In genomic region chr2:219169950-219170654, GRCh38 we compare ENCODE assay signal across 20 cellular contexts. TPM values are rescaled to one million over a fixed set of nuclear protein-coding genes. Genes with fewer than 3 reads are reported as not detected.
DNase-seq lines count a peak whose midpoint lies in the region; ATAC-seq and TF ChIP-seq lines count a peak whose summit lies in the region.
"Had no signal": no experiment of that assay in that cellular context is flagged by ENCODE, and none has a peak within 500 bp of the region (broad histone marks: within the 10 kb centered on the region; RNA-seq: fewer than 3 reads in every experiment).

Gene SLC23A3, minus strand, starts transcription at chr2:219170029. Its CDS starts 45 bp downstream, at chr2:219169984.

- no peaks in the 10 kb centered on the region for H3K9me3 Mint-ChIP-seq in activated CD4-positive, alpha-beta T cell treated with anti-CD3 and anti-CD28 coated beads for 36 hours (ENCODE audit: low read depth)
- H3K9me3 Mint-ChIP-seq in stimulated activated memory B cell treated with anti-CD40 and anti-IgM and Interleukin-4, amounts not matched to agents 10 μg/mL and 1 μg/mL and 100 μg/mL, for 72 hours = no peaks in the 10 kb centered on the region
- H3K9me3 Mint-ChIP-seq in H9 = no peaks in the 10 kb centered on the region; a peak in 1 of 5 replicates
- H3K9me3 Mint-ChIP-seq: T-helper 1 cell treated with Interleukin-12 subunit alpha and Interleukin-12 subunit beta and Interleukin-4 antibody, amounts not matched to agents 30 μg/mL and 1 μg/mL, for 36 hours; type B pancreatic cell had no signal

- no peak within 1 kb of the TSS for H3K4me3 Mint-ChIP-seq in activated CD4-positive, alpha-beta T cell treated with anti-CD3 and anti-CD28 coated beads for 36 hours
- no peak within 1 kb of the TSS for H3K4me3 Mint-ChIP-seq in stimulated activated memory B cell treated with anti-CD40 and anti-IgM and Interleukin-4, amounts not matched to agents 10 μg/mL and 1 μg/mL and 100 μg/mL, for 72 hours
- no peak within 1 kb of the TSS for H3K4me3 Mint-ChIP-seq in H9
- H3K4me3 Mint-ChIP-seq: T-helper 1 cell treated with Interleukin-12 subunit alpha and Interleukin-12 subunit beta and Interleukin-4 antibody, amounts not matched to agents 30 μg/mL and 1 μg/mL, for 36 hours; type B pancreatic cell had no signal

- no peak within 1 kb of the TSS for H3T11ph ChIP-seq in H9 (ENCODE audit: low read length)

- CTCF ChIA-PET in activated CD4-positive, alpha-beta T cell treated with anti-CD3 and anti-CD28 coated beads for 36 hours (lab: Charles Lee) = interaction anchor here (0.8 to 3.2 kb wide), 19 partner anchors 9 to 125 kb away, joined by 3 to 19 read pairs (median 4); partner anchors contain the start of genes ABCB6 and ZFAND2B

- WGBS in H9 (ENCODE audit: extremely low coverage, insufficient read length, low lambda C conversion rate) = no CpG with 5 or more reads among the region's 10 CpGs

- no peak within 1 kb of the TSS for H4K91ac ChIP-seq in H9 (ENCODE audit: insufficient read length, low read depth, low read length)

- no peak within 1 kb of the TSS for H4K5ac ChIP-seq in H9 (ENCODE audit: insufficient read length, low read depth, low read length)

- H3K27me3 Mint-ChIP-seq in activated CD4-positive, alpha-beta T cell treated with anti-CD3 and anti-CD28 coated beads for 36 hours = no peaks in the 10 kb centered on the region
- no peaks in the 10 kb centered on the region for H3K27me3 Mint-ChIP-seq in stimulated activated memory B cell treated with anti-CD40 and anti-IgM and Interleukin-4, amounts not matched to agents 10 μg/mL and 1 μg/mL and 100 μg/mL, for 72 hours
- H3K27me3 Mint-ChIP-seq in H9 (ENCODE audit: low read depth) = no peaks in the 10 kb centered on the region; the same call in 1 of the 2 replicates
- H3K27me3 Mint-ChIP-seq: type B pancreatic cell had no signal

- H2BK20ac ChIP-seq in H9 (ENCODE audit: low read depth, low read length, poor library complexity, severe bottlenecking) = no peak within 1 kb of the TSS

- no peaks in the 10 kb centered on the region for H3K79me2 ChIP-seq in KMS-11 (ENCODE audit: insufficient read depth, low read depth)
- H3K79me2 ChIP-seq in H9 (ENCODE audit: insufficient read depth, low read length) = no peaks in the 10 kb centered on the region

- no peaks in the 10 kb centered on the region for H3K36me3 ChIP-seq in KMS-11 (ENCODE audit: insufficient read depth)

- POLR2A ChIA-PET in activated CD4-positive, alpha-beta T cell treated with anti-CD3 and anti-CD28 coated beads for 36 hours (lab: Charles Lee) = interaction anchor here (0.8 kb wide), 1 partner anchor 10 kb away, joined by 11 read pairs; the partner anchor contains the start of gene NHEJ1

- no peak within 1 kb of the TSS for H2BK120ac ChIP-seq in H9 (ENCODE audit: low read depth, low read length, poor library complexity, severe bottlenecking)

- H3K4me1 Mint-ChIP-seq in activated CD4-positive, alpha-beta T cell treated with anti-CD3 and anti-CD28 coated beads for 36 hours = peaks cover 21% of the 10 kb centered on the region
- peaks cover 46% of the 10 kb centered on the region for H3K4me1 Mint-ChIP-seq in stimulated activated memory B cell treated with anti-CD40 and anti-IgM and Interleukin-4, amounts not matched to agents 10 μg/mL and 1 μg/mL and 100 μg/mL, for 72 hours
- H3K4me1 Mint-ChIP-seq in H9 = peaks cover 0 to 4% of the 10 kb centered on the region in 2 experiments; a peak in 1 of 4 replicates

- peak; percentile 34 for DNase-seq in activated CD4-positive, alpha-beta T cell treated with anti-CD3 and anti-CD28 coated beads for 36 hours
- no peak for DNase-seq in activated CD4-positive, alpha-beta T cell treated with anti-CD3 and anti-CD28 coated beads for 4 hours
- no peak for DNase-seq in left lobe of liver (ENCODE audit: low spot score)
- DNase-seq in GM20000 (ENCODE audit: low spot score) = no peak
- no peak for DNase-seq in H9
- DNase-seq: activated gamma-delta T cell; AML-193; amygdala; central memory CD4-positive, alpha-beta T cell; NCI-H1105 treated with DMSO at 0.1 percent for 48 hours; NCI-H748 treated with DMSO at 0.1 percent for 48 hours; OCI-M1; SHP77 treated with DMSO at 0.1 percent for 48 hours; stimulated activated naive CD4-positive, alpha-beta T cell treated with Interleukin-2 at 50 U/mL for 16 hours had no signal

- no peak within 1 kb of the TSS for H2AK5ac ChIP-seq in H9 (ENCODE audit: insufficient read length, low read length)

- H3K18ac ChIP-seq in H9 (ENCODE audit: insufficient read length, low read depth, low read length) = no peak within 1 kb of the TSS

- H3K56ac ChIP-seq in H9 (ENCODE audit: insufficient read length, low read depth, low read length) = no peak within 1 kb of the TSS

- H3K27ac Mint-ChIP-seq in activated CD4-positive, alpha-beta T cell treated with anti-CD3 and anti-CD28 coated beads for 36 hours = peak within 1 kb of the TSS; percentile 39
- H3K27ac Mint-ChIP-seq in stimulated activated memory B cell treated with anti-CD40 and anti-IgM and Interleukin-4, amounts not matched to agents 10 μg/mL and 1 μg/mL and 100 μg/mL, for 72 hours = peak within 1 kb of the TSS; percentile 22
- no peak within 1 kb of the TSS; a peak in 1 of 7 replicates for H3K27ac Mint-ChIP-seq in H9
- H3K27ac Mint-ChIP-seq: T-helper 1 cell treated with Interleukin-12 subunit alpha and Interleukin-12 subunit beta and Interleukin-4 antibody, amounts not matched to agents 30 μg/mL and 1 μg/mL, for 36 hours had no signal

- H3K4me2 ChIP-seq in KMS-11 (no peak within 1 kb of the TSS), H9 (ENCODE audit: insufficient read depth, insufficient read length, low read length) (no peak within 1 kb of the TSS)

- ATAC-seq in activated CD4-positive, alpha-beta T cell treated with anti-CD3 and anti-CD28 coated beads for 36 hours = peak; percentile 68
- ATAC-seq in left lobe of liver (peak; percentile 81), GM18868 (IDR thresholded peaks at IDR 0.05; ENCODE audit: unreplicated experiment) (no peak)
- no peak for ATAC-seq in stimulated activated memory B cell treated with anti-CD40 and anti-IgM and Interleukin-4, amounts not matched to agents 10 μg/mL and 1 μg/mL and 100 μg/mL, for 72 hours

- no peak within 1 kb of the TSS for H2BK12ac ChIP-seq in H9 (ENCODE audit: insufficient read length, low read depth, low read length)

- no peak within 1 kb of the TSS for H3K4ac ChIP-seq in H9 (ENCODE audit: low read depth, low read length)

- no peaks in the 10 kb centered on the region for H3K27me3 ChIP-seq in KMS-11 (ENCODE audit: insufficient read depth, low read depth)
- no peaks in the 10 kb centered on the region for H3K27me3 ChIP-seq in H9 (ENCODE audit: insufficient read depth, low read length)

- H4K8ac ChIP-seq in H9 (replicated peaks; ENCODE audit: insufficient read length, low read depth, low read length) = no peak within 1 kb of the TSS

- no peak within 1 kb of the TSS for H2BK5ac ChIP-seq in H9 (ENCODE audit: insufficient read length, low read length)

- no peak within 1 kb of the TSS for H3K23ac ChIP-seq in H9 (ENCODE audit: insufficient read length, low read depth, low read length)

- H3K9me3 ChIP-seq in H9 (ENCODE audit: control insufficient read depth, low read depth, low read length) = no peaks in the 10 kb centered on the region

- no peak for TF ChIP-seq CTCF in KMS-11 (conservative IDR thresholded peaks at IDR 0.05; ENCODE audit: low read depth, low read length)
- TF ChIP-seq CTCF in GM20000 (IDR thresholded peaks at IDR 0.05; ENCODE audit: extremely low read depth, missing control alignments) = no peak
- TF ChIP-seq CTCF in H9 (conservative IDR thresholded peaks at IDR 0.05) = no peak

- H3K9ac ChIP-seq in KMS-11 (no peak within 1 kb of the TSS), H9 (ENCODE audit: extremely low read depth, insufficient read length, low read length) (no peak within 1 kb of the TSS)

- H3K4me3 ChIP-seq in KMS-11 (IDR thresholded peaks at IDR 0.05; ENCODE audit: insufficient read depth, low read depth, low read length) = no peak within 1 kb of the TSS

- no peak within 1 kb of the TSS for H2BK15ac ChIP-seq in H9 (ENCODE audit: low read depth, low read length)

- no peak within 1 kb of the TSS for H3K27ac ChIP-seq in KMS-11
- no peak within 1 kb of the TSS for H3K27ac ChIP-seq in H9 (ENCODE audit: insufficient read length, low read depth, low read length)
- H3K27ac ChIP-seq: VCaP had no signal

- no peak within 1 kb of the TSS for H3K14ac ChIP-seq in H9 (ENCODE audit: insufficient read depth, low read length)

- H3K36me3 Mint-ChIP-seq in activated CD4-positive, alpha-beta T cell treated with anti-CD3 and anti-CD28 coated beads for 36 hours (ENCODE audit: low read depth) = peaks cover 22% of the 10 kb centered on the region
- peaks cover 52% of the 10 kb centered on the region for H3K36me3 Mint-ChIP-seq in stimulated activated memory B cell treated with anti-CD40 and anti-IgM and Interleukin-4, amounts not matched to agents 10 μg/mL and 1 μg/mL and 100 μg/mL, for 72 hours
- peaks cover 8 to 26% (median 23%) of the 10 kb centered on the region in 3 experiments; a peak in 6 of 7 replicates for H3K36me3 Mint-ChIP-seq in H9 (ENCODE audit: insufficient read depth in 1 of 3, low read depth in 3 of 3)

- H3K4me1 ChIP-seq in KMS-11 (ENCODE audit: low read depth, poor library complexity, severe bottlenecking) (peaks cover 12% of the 10 kb centered on the region), H9 (ENCODE audit: insufficient read depth, low read length) (no peaks in the 10 kb centered on the region)

- no peaks in the 10 kb centered on the region for H4K20me1 ChIP-seq in KMS-11 (ENCODE audit: insufficient read depth)
- no peaks in the 10 kb centered on the region for H4K20me1 ChIP-seq in H9 (ENCODE audit: control insufficient read depth, insufficient read depth, insufficient read length)

- 0 out of 2 replicates have a peak within 1 kb of the TSS, but pooled peaks have one; percentile 16 for H2AFZ ChIP-seq in KMS-11 (ENCODE audit: low read depth)
- H2AFZ ChIP-seq in H9 (ENCODE audit: low read length) = no peak within 1 kb of the TSS

- no peaks in the 10 kb centered on the region for H3K79me1 ChIP-seq in H9 (ENCODE audit: insufficient read depth, low read depth, low read length, poor library complexity, severe bottlenecking)

- intact Hi-C loops in activated CD4-positive, alpha-beta T cell treated with anti-CD3 and anti-CD28 coated beads for 36 hours (cut with DNase I, micrococcal nuclease) = no loop called here

- peaks cover 2% of the 10 kb centered on the region for H3K23me2 ChIP-seq in H9 (ENCODE audit: insufficient read length, low read depth, low read length, poor library complexity, severe bottlenecking)

RNA-seq across cellular contexts. Expression of gene SLC23A3, which starts in this region (rescaled TPM):
- total RNA-seq in activated CD4-positive, alpha-beta T cell treated with anti-CD3 and anti-CD28 coated beads for 36 hours = 1 to 10 TPM; 1.2 to 1.9 TPM
- total RNA-seq in left lobe of liver (2.8 TPM), H9 (2021) (1.2 and 1.9 TPM in 2 replicates)

Comparison
In these comparisons a context has a peak if more than half of its experiments do, and no peak if none do; other contexts are left out.
1. ATAC-seq: peak in activated CD4-positive, alpha-beta T cell treated with anti-CD3 and anti-CD28 coated beads for 36 hours (single experiment) and left lobe of liver (single experiment); none in stimulated activated memory B cell treated with anti-CD40 and anti-IgM and Interleukin-4, amounts not matched to agents 10 μg/mL and 1 μg/mL and 100 μg/mL, for 72 hours (single experiment) and GM18868 (single experiment).
2. H3K27ac Mint-ChIP-seq: peak in activated CD4-positive, alpha-beta T cell treated with anti-CD3 and anti-CD28 coated beads for 36 hours (single experiment) and stimulated activated memory B cell treated with anti-CD40 and anti-IgM and Interleukin-4, amounts not matched to agents 10 μg/mL and 1 μg/mL and 100 μg/mL, for 72 hours (single experiment); none in H9 (0 of 3).